In genomic region chr1:182784556-182785171, GRCh38 we compare ENCODE assay signal across 8 cellular contexts. TPM values are rescaled to one million over a fixed set of nuclear protein-coding genes. Genes with fewer than 3 reads are reported as not detected.
DNase-seq lines count a peak whose midpoint lies in the region; ATAC-seq, FAIRE-seq and TF ChIP-seq lines count a peak whose summit lies in the region.

No MANE protein-coding gene starts in this region.

- peaks cover 7% of the 10 kb centered on the region for H3K27me3 ChIP-seq in DOHH2 (ENCODE audit: control insufficient read depth, low read length)
- no peaks in the 10 kb centered on the region for H3K27me3 ChIP-seq in pancreas

- intact Hi-C loops in pancreas (cut with DNase I), result loop anchor here in 2 of 3 donors (2.0 to 5.0 kb wide), 3 partner anchors 182 to 702 kb away; partner anchors contain the start of gene RGS16 (in 1 of the 2)
- intact Hi-C loops in left ventricle myocardium superior (cut with micrococcal nuclease), result loop anchor here (10.0 kb wide), 1 partner anchor 340 kb away; no protein-coding TSS in a partner anchor

- H3K4me1 ChIP-seq in DOHH2 (ENCODE audit: control insufficient read depth, low read length), result peaks cover 42% of the 10 kb centered on the region
- H3K4me1 ChIP-seq in pancreas, result peaks cover 0 to 4% (median 0%) of the 10 kb centered on the region in 3 donors

- no peak overlapping the region for H3K27ac Mint-ChIP-seq in activated CD4-positive, alpha-beta memory T cell treated with anti-CD3 and anti-CD28 coated beads, Interleukin-2, amount 10 ng/mL, durations not matched to agents 7 days and 5 days

- H3K79me2 ChIP-seq in DOHH2 (ENCODE audit: control insufficient read depth, low read length), result no peaks in the 10 kb centered on the region

- POLR2A ChIA-PET in activated CD4-positive, alpha-beta memory T cell treated with anti-CD3 and anti-CD28 coated beads, Interleukin-2, amount 10 ng/mL, durations not matched to agents 7 days and 5 days (lab: Charles Lee), result interaction anchor here (1.2 to 1.4 kb wide), 2 partner anchors 185 to 189 kb away, joined by 5 to 6 read pairs; no protein-coding TSS in a partner anchor

- H3K9me3 ChIP-seq in DOHH2 (ENCODE audit: control insufficient read depth, insufficient read depth, low read length) (no peaks in the 10 kb centered on the region), pancreas (no peaks in the 10 kb centered on the region)

- ATAC-seq in pancreas (peak in 3 of 4 donors; percentile 22 to 26 (median 24)), left ventricle myocardium superior (no peak)

- no peaks in the 10 kb centered on the region for H3K9me3 Mint-ChIP-seq in activated CD4-positive, alpha-beta memory T cell treated with anti-CD3 and anti-CD28 coated beads, Interleukin-2, amount 10 ng/mL, durations not matched to agents 7 days and 5 days

- H3K36me3 Mint-ChIP-seq in activated CD4-positive, alpha-beta memory T cell treated with anti-CD3 and anti-CD28 coated beads, Interleukin-2, amount 10 ng/mL, durations not matched to agents 7 days and 5 days (ENCODE audit: low read depth), result no peaks in the 10 kb centered on the region

- peak; percentile 48 for DNase-seq in KG1 (lab: John Stamatoyannopoulos, UW)
- DNase-seq in RKO (ENCODE audit: low spot score), result peak; percentile 76
- DNase-seq in epithelial cell of proximal tubule (ENCODE audit: low read depth), result no peak
- peak in 1 of 6 donors; percentile 15 for DNase-seq in pancreas
- no peak for DNase-seq in NCI-H2029 treated with DMSO at 0.1 percent for 48 hours (lab: John Stamatoyannopoulos, UW)
- DNase-seq in activated CD4-positive, alpha-beta memory T cell treated with anti-CD3 and anti-CD28 coated beads, Interleukin-2, amount 10 ng/mL, durations not matched to agents 7 days and 5 days, result no peak
- no peak for DNase-seq in left ventricle myocardium superior

- CTCF ChIA-PET in activated CD4-positive, alpha-beta memory T cell treated with anti-CD3 and anti-CD28 coated beads, Interleukin-2, amount 10 ng/mL, durations not matched to agents 7 days and 5 days (lab: Charles Lee), result interaction anchor here (0.8 to 10.7 kb wide), 12 partner anchors 19 to 699 kb away, joined by 3 to 531 read pairs (median 4); partner anchors contain the start of genes RGS16 and RNASEL

- TF ChIP-seq CTCF in DOHH2 (IDR thresholded peaks at IDR 0.05; ENCODE audit: low read depth, low read length, poor library complexity, severe bottlenecking) (peak; percentile 67), epithelial cell of proximal tubule (conservative IDR thresholded peaks at IDR 0.05; ENCODE audit: low read depth, low read length) (peak; percentile 81), pancreas (IDR thresholded peaks at IDR 0.05) (peak; percentile 43 to 75 (median 62))

- H3K4me3 ChIP-seq in DOHH2 (ENCODE audit: low read length) (no peak overlapping the region), epithelial cell of proximal tubule (ENCODE audit: low read depth, low read length) (no peak overlapping the region), pancreas (no peak overlapping the region)

- H4K20me1 ChIP-seq in DOHH2 (ENCODE audit: control insufficient read depth, insufficient read depth, low read depth, low read length), result no peaks in the 10 kb centered on the region

- H3K9me2 ChIP-seq in DOHH2 (replicated peaks; ENCODE audit: control insufficient read depth, low read length), result no peaks in the 10 kb centered on the region

- H3K4me2 ChIP-seq in DOHH2 (ENCODE audit: low read length), result no peak overlapping the region

- H3K27me3 Mint-ChIP-seq in activated CD4-positive, alpha-beta memory T cell treated with anti-CD3 and anti-CD28 coated beads, Interleukin-2, amount 10 ng/mL, durations not matched to agents 7 days and 5 days, result peaks cover 25% of the 10 kb centered on the region

- H3F3A ChIP-seq in DOHH2 (ENCODE audit: control insufficient read depth, insufficient read depth), result peaks cover 12% of the 10 kb centered on the region

- no peak overlapping the region for H3K27ac ChIP-seq in DOHH2 (ENCODE audit: low read depth, low read length)
- no peak overlapping the region for H3K27ac ChIP-seq in pancreas

- whole genome bisulfite sequencing in pancreas, 2 donors, result 27 to 35% methylated on average over 4 of the region's 4 CpGs

- no peak for FAIRE-seq in pancreas (lab: Jason Lieb, UNC)

- no peak overlapping the region for H3K4me3 Mint-ChIP-seq in activated CD4-positive, alpha-beta memory T cell treated with anti-CD3 and anti-CD28 coated beads, Interleukin-2, amount 10 ng/mL, durations not matched to agents 7 days and 5 days

- H3K36me3 ChIP-seq in DOHH2 (ENCODE audit: control insufficient read depth, low read length), result no peaks in the 10 kb centered on the region
- no peaks in the 10 kb centered on the region for H3K36me3 ChIP-seq in pancreas

- H3K4me1 Mint-ChIP-seq in activated CD4-positive, alpha-beta memory T cell treated with anti-CD3 and anti-CD28 coated beads, Interleukin-2, amount 10 ng/mL, durations not matched to agents 7 days and 5 days, result peaks cover 14% of the 10 kb centered on the region

RNA-seq across cellular contexts. Expression of gene NPL, which starts 4.9 kb away (rescaled TPM):
- total RNA-seq in epithelial cell of proximal tubule (0.06 and 0.36 TPM in 2 replicates), pancreas (1 to 10 TPM; 1.2 to 9.7 (median 3.3) TPM), left ventricle myocardium superior (3.9 TPM)
- polyA plus RNA-seq in pancreas, result 1 to 10 TPM; 2.6 to 2.8 TPM
- 1 to 10 TPM; 3.7 to 5.0 TPM for total RNA-seq in activated CD4-positive, alpha-beta memory T cell treated with anti-CD3 and anti-CD28 coated beads, Interleukin-2, amount 10 ng/mL, durations not matched to agents 7 days and 5 days

RNA-seq across cellular contexts. Expression of gene DHX9, which starts 54.5 kb away (rescaled TPM):
- total RNA-seq in epithelial cell of proximal tubule (154 and 202 TPM in 2 replicates), pancreas (10 to 100 TPM; 39.3 to 71.7 (median 58.9) TPM), left ventricle myocardium superior (65.2 TPM)
- 10 to 100 TPM; 28.5 to 62.1 TPM for polyA plus RNA-seq in pancreas
- 100 to 1,000 TPM; 163 to 171 TPM for total RNA-seq in activated CD4-positive, alpha-beta memory T cell treated with anti-CD3 and anti-CD28 coated beads, Interleukin-2, amount 10 ng/mL, durations not matched to agents 7 days and 5 days

Comparison
In these comparisons a context has a peak if more than half of its experiments do, and no peak if none do; other contexts are left out.
1. DNase-seq: peak in KG1 (single experiment) and RKO (single experiment); none in epithelial cell of proximal tubule (single experiment), NCI-H2029 treated with DMSO at 0.1 percent for 48 hours (single experiment), activated CD4-positive, alpha-beta memory T cell treated with anti-CD3 and anti-CD28 coated beads, Interleukin-2, amount 10 ng/mL, durations not matched to agents 7 days and 5 days (single experiment) and left ventricle myocardium superior (single experiment).
2. Peak in every context shown above with its lines, with median percentiles within 50 percentile points of each other: CTCF ChIP-seq.